17 cellular contexts compared by ENCODE assay signal in genomic region chr1:96815914-96816313, GRCh38.
"Had no signal": no experiment of that assay in that cellular context is flagged by ENCODE, and none has a peak within 500 bp of the region (broad histone marks: within the 10 kb centered on the region; RNA-seq: fewer than 3 reads in every experiment).

No MANE protein-coding gene starts in this region.

- H3K4me1 Mint-ChIP-seq: neural crest cell had no signal

- H3K4me3 ChIP-seq: esophagus muscularis mucosa, gastrocnemius medialis, heart right ventricle, right atrium auricular region, smooth muscle cell had no signal

- H3K27me3 Mint-ChIP-seq: naive B cell had no signal

- H3K27ac ChIP-seq: epithelial cell of prostate, esophagus muscularis mucosa, gastrocnemius medialis, heart right ventricle, right atrium auricular region had no signal

- H3K9me3 ChIP-seq: esophagus muscularis mucosa, gastrocnemius medialis, heart right ventricle, right atrium auricular region had no signal

- H3K4me1 ChIP-seq: gastrocnemius medialis, right atrium auricular region had no signal

- ATAC-seq: gastrocnemius medialis, heart right ventricle, left lobe of liver had no signal

- DNase-seq: effector memory CD4-positive, alpha-beta T cell; gastrocnemius medialis; heart right ventricle; hypothalamus; midbrain; naive B cell; posterior cingulate gyrus; stimulated activated CD4-positive, alpha-beta T cell treated with anti-CD3 and anti-CD28 coated beads, Interleukin-2, amount 100 ng/mL, for 48 hours; stimulated activated naive CD4-positive, alpha-beta T cell treated with Interleukin-2 at 50 U/mL for 16 hours; trophoblast cell had no signal

- H3K27me3 ChIP-seq: esophagus muscularis mucosa, gastrocnemius medialis, heart right ventricle, right atrium auricular region had no signal

- H3K9me3 Mint-ChIP-seq: naive B cell, neural crest cell had no signal

- FAIRE-seq: urothelium cell line had no signal

- H3K4me3 Mint-ChIP-seq: naive B cell, neural crest cell had no signal
